Comparison of ENCODE assay signal across 16 cellular contexts in the genomic region with DNA sequence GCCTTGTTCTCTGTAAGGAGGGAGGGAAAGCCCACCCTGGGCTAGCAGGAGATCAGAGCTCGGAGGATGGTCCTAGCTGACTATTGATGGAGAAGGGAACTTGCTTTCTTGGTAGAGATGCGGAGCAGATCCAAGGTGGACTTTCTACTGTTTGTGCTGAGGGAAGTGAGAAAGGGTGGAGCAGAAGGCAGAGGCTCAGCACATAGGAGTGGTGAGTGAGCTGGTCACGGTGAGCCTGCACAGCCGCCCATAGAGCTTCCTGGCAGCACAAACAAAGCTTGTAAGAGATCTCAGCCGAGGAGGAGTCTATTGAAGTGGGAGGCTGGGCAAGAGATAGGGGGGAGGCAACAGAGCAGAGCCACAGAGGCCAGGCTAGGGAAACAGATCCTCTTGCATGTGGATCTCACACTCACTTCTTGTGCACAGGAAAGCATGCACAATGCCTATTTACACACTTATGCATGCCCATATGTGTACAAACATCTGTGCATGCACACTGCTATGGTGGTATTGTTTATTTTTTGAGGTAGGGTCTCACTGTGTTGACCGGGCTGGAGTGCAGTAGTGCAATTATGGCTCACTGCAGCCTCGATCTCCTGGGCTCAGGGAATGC.
DNase-seq lines count a peak whose midpoint lies in the region; ATAC-seq and TF ChIP-seq lines count a peak whose summit lies in the region.
"Had no signal": no experiment of that assay in that cellular context is flagged by ENCODE, and none has a peak within 500 bp of the region (broad histone marks: within the 10 kb centered on the region; RNA-seq: fewer than 3 reads in every experiment).

No MANE protein-coding gene starts in this region.

- H3K4me3 ChIP-seq in RWPE2 (ENCODE audit: severe bottlenecking): no peak overlapping the region

- in situ Hi-C loops in GM13976 (cut with MboI; ENCODE audit: low sequenced_read_pairs, unreplicated experiment): no loop called here

- no peak overlapping the region for H3K4me3 Mint-ChIP-seq in neural crest cell
- H3K4me3 Mint-ChIP-seq: T-helper 1 cell treated with Interleukin-12 subunit alpha and Interleukin-12 subunit beta and Interleukin-4 antibody, amounts not matched to agents 30 μg/mL and 1 μg/mL, for 36 hours had no signal

- H3K36me3 Mint-ChIP-seq in neural crest cell (ENCODE audit: low read depth): no peaks in the 10 kb centered on the region

- no peak overlapping the region for H3K27ac ChIP-seq in RWPE2 (ENCODE audit: poor library complexity, severe bottlenecking)
- H3K27ac ChIP-seq: RWPE1 had no signal

- no peaks in the 10 kb centered on the region for H3K36me3 ChIP-seq in RWPE2 (ENCODE audit: low read depth)

- H3K27ac Mint-ChIP-seq in neural crest cell (ENCODE audit: unreplicated experiment): peak overlapping the region; percentile 15
- H3K27ac Mint-ChIP-seq: T-helper 1 cell treated with Interleukin-12 subunit alpha and Interleukin-12 subunit beta and Interleukin-4 antibody, amounts not matched to agents 30 μg/mL and 1 μg/mL, for 36 hours had no signal

- ATAC-seq in RWPE2 (ENCODE audit: low read depth): no peak

- no peaks in the 10 kb centered on the region for H3K4me1 ChIP-seq in RWPE2 (ENCODE audit: insufficient read depth, poor library complexity, severe bottlenecking)

- no peaks in the 10 kb centered on the region for H3K27me3 Mint-ChIP-seq in neural crest cell (ENCODE audit: low read depth)

- no peaks in the 10 kb centered on the region for H3K27me3 ChIP-seq in RWPE2 (ENCODE audit: insufficient read depth, poor library complexity, severe bottlenecking)

- H3K4me1 Mint-ChIP-seq in neural crest cell: peaks cover 13% of the 10 kb centered on the region

- no peaks in the 10 kb centered on the region for H3K9me3 ChIP-seq in RWPE2 (ENCODE audit: severe bottlenecking)

- DNase-seq in CD1c-positive myeloid dendritic cell (ENCODE audit: extremely low spot score) (peak; percentile 54), GM13976 (ENCODE audit: low spot score) (peak; percentile 7), RWPE2 (ENCODE audit: low spot score) (peak; percentile 3), neural crest cell (ENCODE audit: low read depth, low spot score) (no peak), dermis blood vessel endothelial cell (no peak)
- DNase-seq in activated CD4-positive, alpha-beta T cell treated with anti-CD3 and anti-CD28 coated beads for 1 hour: no peak
- DNase-seq in stimulated activated CD4-positive, alpha-beta T cell treated with anti-CD3 and anti-CD28 coated beads, Interleukin-4, amount 100 ng/mL, for 24 hours: no peak
- DNase-seq: COR-L47, DMS153, HCEC 1CT, Karpas-422, NCI-H1048, NCI-H146, NCI-H446 treated with DMSO at 0.1 percent for 48 hours had no signal

- TF ChIP-seq CTCF in GM13976 (IDR thresholded peaks at IDR 0.05; ENCODE audit: borderline replicate concordance, control extremely low read depth, extremely low read depth, insufficient read depth, missing control alignments) (no peak), RWPE2 (IDR thresholded peaks at IDR 0.05; ENCODE audit: poor library complexity, severe bottlenecking) (no peak), neural crest cell (conservative IDR thresholded peaks at IDR 0.05) (no peak)

- H3K9me3 Mint-ChIP-seq in neural crest cell: no peaks in the 10 kb centered on the region
- H3K9me3 Mint-ChIP-seq: T-helper 1 cell treated with Interleukin-12 subunit alpha and Interleukin-12 subunit beta and Interleukin-4 antibody, amounts not matched to agents 30 μg/mL and 1 μg/mL, for 36 hours had no signal

Comparison
In these comparisons a context has a peak if more than half of its experiments do, and no peak if none do; other contexts are left out.
1. DNase-seq: peak in CD1c-positive myeloid dendritic cell (single experiment), GM13976 (single experiment) and RWPE2 (single experiment); none in neural crest cell (single experiment), activated CD4-positive, alpha-beta T cell treated with anti-CD3 and anti-CD28 coated beads for 1 hour (single experiment), stimulated activated CD4-positive, alpha-beta T cell treated with anti-CD3 and anti-CD28 coated beads, Interleukin-4, amount 100 ng/mL, for 24 hours (single experiment) and dermis blood vessel endothelial cell (single experiment).